In the genomic region with DNA sequence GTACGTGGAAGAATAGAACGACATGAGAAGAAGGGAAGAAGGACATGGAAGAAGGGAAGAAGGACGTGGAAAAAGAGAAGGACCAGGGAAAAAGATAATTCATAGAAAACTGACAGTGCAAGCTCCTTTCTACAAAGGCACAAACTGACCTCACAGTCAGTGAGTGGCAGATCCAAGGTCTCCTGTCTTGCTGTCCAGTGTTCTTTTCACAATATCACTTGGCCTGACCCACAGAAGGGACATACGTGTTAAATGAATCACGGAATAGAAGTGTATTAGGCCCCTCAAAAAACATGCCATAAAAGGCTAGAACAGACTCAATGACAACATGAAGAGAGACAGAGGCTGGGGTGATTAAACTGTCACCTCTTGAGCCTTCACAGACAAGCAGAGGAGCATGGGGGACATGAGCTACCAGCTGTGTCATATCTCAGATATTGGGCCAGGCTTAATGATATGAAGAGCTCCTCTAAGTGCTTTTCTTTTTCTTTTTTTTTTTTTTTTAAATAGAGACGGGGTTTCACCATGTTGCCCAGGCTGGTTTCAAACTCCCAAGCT, we compare ENCODE assay signal across 27 cellular contexts. TPM values are rescaled to one million over a fixed set of nuclear protein-coding genes. Genes with fewer than 3 reads are reported as not detected.
DNase-seq lines count a peak whose midpoint lies in the region; ATAC-seq, FAIRE-seq and TF ChIP-seq lines count a peak whose summit lies in the region.
"Had no signal": no experiment of that assay in that cellular context is flagged by ENCODE, and none has a peak within 500 bp of the region (broad histone marks: within the 10 kb centered on the region; RNA-seq: fewer than 3 reads in every experiment).

No MANE protein-coding gene starts in this region.

- BruUV-seq in GM12878 (replicated peaks; lab: Mats Ljungman, UMichigan) = TSS peak; percentile 0

- intact Hi-C loops in left ventricle myocardium inferior (cut with micrococcal nuclease) = no loop called here
- intact Hi-C loops in left ventricle myocardium superior (cut with micrococcal nuclease) = no loop called here
- intact Hi-C loops in GM12878 (cut with micrococcal nuclease; ENCODE audit: unreplicated experiment) = no loop called here

- H3K9me2 ChIP-seq in hepatocyte (replicated peaks; ENCODE audit: insufficient read depth) = no peaks in the 10 kb centered on the region

- no peak for DNase-seq in left ventricle myocardium inferior
- DNase-seq in left ventricle myocardium superior = no peak
- no peak for DNase-seq in GM12878 (ENCODE audit: low read depth, low spot score)
- peak; percentile 17 for DNase-seq in hepatocyte (ENCODE audit: low spot score)
- DNase-seq in stimulated activated effector memory CD8-positive, alpha-beta T cell treated with anti-CD3 and anti-CD28 coated beads, Interleukin-12 subunit alpha, Interleukin-12 subunit beta, amount 100 ng/mL, for 72 hours (ENCODE audit: low spot score in 2 of 2) = no peak
- no peak for DNase-seq in globus pallidus (ENCODE audit: low spot score)
- DNase-seq in activated T-cell treated with anti-CD3 and anti-CD28 coated beads, Interleukin-2, amount 50 U/mL, for 72 hours = no peak
- DNase-seq in Kasumi-1 (lab: John Stamatoyannopoulos, UW) = no peak
- DNase-seq: BE2C; Caco-2; CD4-positive, alpha-beta memory T cell; DMS 273 treated with DMSO at 0.1 percent for 48 hours; DND-41; H7; MM.1S; NCI-H1048; NCI-H1417 treated with DMSO at 0.1 percent for 48 hours; NCI-H187; NCI-H2107; NCI-H2227 treated with DMSO at 0.1 percent for 48 hours; NCI-H510A treated with DMSO at 0.1 percent for 48 hours; NCI-H774; NK-92 treated with Interleukin-12 subunit alpha and Interleukin-12 subunit beta, amount 100 ng/mL, for 24 hours; SJCRH30 had no signal

- peaks cover 43% of the 10 kb centered on the region for H3K4me1 Mint-ChIP-seq in stimulated activated effector memory CD8-positive, alpha-beta T cell treated with anti-CD3 and anti-CD28 coated beads, Interleukin-12 subunit alpha, Interleukin-12 subunit beta, amount 100 ng/mL, for 72 hours
- peaks cover 29% of the 10 kb centered on the region for H3K4me1 Mint-ChIP-seq in activated T-cell treated with anti-CD3 and anti-CD28 coated beads, Interleukin-2, amount 50 U/mL, for 72 hours (ENCODE audit: low read depth)

- no peak overlapping the region for H3K9ac ChIP-seq in GM12878 (ENCODE audit: control insufficient read depth, insufficient read depth, low read length)

- H3K4me2 ChIP-seq in GM12878 (ENCODE audit: control insufficient read depth, insufficient read depth) = no peak overlapping the region
- H3K4me2 ChIP-seq in hepatocyte = no peak overlapping the region

- H3K27me3 ChIP-seq in left ventricle myocardium inferior (ENCODE audit: low read depth) (no peaks in the 10 kb centered on the region), GM12878 (replicated peaks in 1 of 2; ENCODE audit: control insufficient read depth in 2 of 2, insufficient read depth in 2 of 2, low read length in 1 of 2) (no peaks in the 10 kb centered on the region), hepatocyte (no peaks in the 10 kb centered on the region)
- H3K27me3 ChIP-seq: BE2C, SJCRH30 had no signal

- SMC1A ChIA-PET in GM12878 (lab: Charles Lee; ENCODE audit: uncharacterized antibody, unreplicated experiment) = interaction anchor here (0.6 to 1.4 kb wide), 2 partner anchors 67 to 172 kb away, joined by 3 read pairs; no protein-coding TSS in a partner anchor

- no peak for TF ChIP-seq CTCF in left ventricle myocardium inferior (IDR thresholded peaks at IDR 0.05; ENCODE audit: borderline replicate concordance)
- no peak for TF ChIP-seq CTCF in GM12878 (IDR thresholded peaks at IDR 0.05 in 2 of 3, conservative IDR thresholded peaks at IDR 0.05 in 1 of 3; ENCODE audit: control insufficient read depth in 2 of 3, extremely low read depth in 1 of 3, insufficient read depth in 1 of 3, low read depth in 3 of 3, low read length in 3 of 3)
- TF ChIP-seq CTCF in hepatocyte (IDR thresholded peaks at IDR 0.05; ENCODE audit: poor library complexity) = no peak

- in situ Hi-C loops in GM12878 (cut with MboI) = no loop called here

- CTCF ChIA-PET in GM12878 (lab: Yijun Ruan, JAX) = no interaction called here

- POLR2A ChIA-PET in GM12878 (lab: Charles Lee) = no interaction called here

- RAD21 ChIA-PET in GM12878 (lab: Charles Lee; ENCODE audit: unreplicated experiment) = no interaction called here

- peak overlapping the region; percentile 83 for H3K27ac ChIP-seq in left ventricle myocardium inferior (replicated peaks)
- no peak overlapping the region for H3K27ac ChIP-seq in GM12878 (ENCODE audit: control insufficient read depth, insufficient read depth)
- H3K27ac ChIP-seq in hepatocyte = peak overlapping the region; percentile 40
- H3K27ac ChIP-seq: SJCRH30 had no signal

- no peak overlapping the region for H3K4me3 Mint-ChIP-seq in stimulated activated effector memory CD8-positive, alpha-beta T cell treated with anti-CD3 and anti-CD28 coated beads, Interleukin-12 subunit alpha, Interleukin-12 subunit beta, amount 100 ng/mL, for 72 hours
- no peak overlapping the region for H3K4me3 Mint-ChIP-seq in activated T-cell treated with anti-CD3 and anti-CD28 coated beads, Interleukin-2, amount 50 U/mL, for 72 hours

- TF ChIP-seq EP300 in GM12878 (IDR thresholded peaks at IDR 0.05; ENCODE audit: borderline replicate concordance in 1 of 2, control insufficient read depth in 1 of 2, low read depth in 2 of 2, low read length in 2 of 2) = no peak

- no peak for TF ChIP-seq POLR2A in GM12878 (IDR thresholded peaks at IDR 0.05; ENCODE audit: low read depth, low read length)

- H3K27ac Mint-ChIP-seq in stimulated activated effector memory CD8-positive, alpha-beta T cell treated with anti-CD3 and anti-CD28 coated beads, Interleukin-12 subunit alpha, Interleukin-12 subunit beta, amount 100 ng/mL, for 72 hours = peak overlapping the region; percentile 50
- H3K27ac Mint-ChIP-seq in activated T-cell treated with anti-CD3 and anti-CD28 coated beads, Interleukin-2, amount 50 U/mL, for 72 hours = no peak overlapping the region

- TF ChIP-seq RAD21 in GM12878 (IDR thresholded peaks at IDR 0.05; ENCODE audit: insufficient read depth, low read depth, low read length) = no peak

- no peak overlapping the region for H2AFZ ChIP-seq in GM12878 (ENCODE audit: control insufficient read depth, low read depth, low read length)
- no peak overlapping the region for H2AFZ ChIP-seq in hepatocyte

- no peak overlapping the region for H3K4me3 ChIP-seq in left ventricle myocardium inferior
- no peak overlapping the region for H3K4me3 ChIP-seq in GM12878
- no peak overlapping the region for H3K4me3 ChIP-seq in hepatocyte
- H3K4me3 ChIP-seq: K562, SJCRH30 had no signal

- H3K9me3 Mint-ChIP-seq in stimulated activated effector memory CD8-positive, alpha-beta T cell treated with anti-CD3 and anti-CD28 coated beads, Interleukin-12 subunit alpha, Interleukin-12 subunit beta, amount 100 ng/mL, for 72 hours = no peaks in the 10 kb centered on the region
- H3K9me3 Mint-ChIP-seq in activated T-cell treated with anti-CD3 and anti-CD28 coated beads, Interleukin-2, amount 50 U/mL, for 72 hours = no peaks in the 10 kb centered on the region
- H3K9me3 Mint-ChIP-seq: CD4-positive, alpha-beta memory T cell had no signal

- no peak for FAIRE-seq in GM12878 (lab: Jason Lieb, UNC)
- FAIRE-seq: GM12891, K562 had no signal

- H3K27me3 Mint-ChIP-seq in activated T-cell treated with anti-CD3 and anti-CD28 coated beads, Interleukin-2, amount 50 U/mL, for 72 hours (ENCODE audit: low read depth) = no peaks in the 10 kb centered on the region
- H3K27me3 Mint-ChIP-seq: CD4-positive, alpha-beta memory T cell had no signal

- no peaks in the 10 kb centered on the region for H3K9me3 ChIP-seq in left ventricle myocardium inferior (replicated peaks)
- no peaks in the 10 kb centered on the region for H3K9me3 ChIP-seq in GM12878 (replicated peaks; ENCODE audit: control insufficient read depth, insufficient read depth, low read length)
- H3K9me3 ChIP-seq in hepatocyte (ENCODE audit: low read depth) = no peaks in the 10 kb centered on the region
- H3K9me3 ChIP-seq: BE2C, Caco-2, SJCRH30 had no signal

- H3K79me2 ChIP-seq in GM12878 (ENCODE audit: control insufficient read depth, insufficient read depth, low read length) (peaks cover 22% of the 10 kb centered on the region), hepatocyte (peaks cover 28% of the 10 kb centered on the region)

- ATAC-seq in left ventricle myocardium superior (no peak), GM12878 (no peak)
- no peak for ATAC-seq in stimulated activated effector memory CD8-positive, alpha-beta T cell treated with anti-CD3 and anti-CD28 coated beads, Interleukin-12 subunit alpha, Interleukin-12 subunit beta, amount 100 ng/mL, for 72 hours
- ATAC-seq in activated T-cell treated with anti-CD3 and anti-CD28 coated beads, Interleukin-2, amount 50 U/mL, for 72 hours (replicated peaks in 1 of 2) = no peak
- ATAC-seq: K562, Panc1 had no signal

- H3K4me1 ChIP-seq in left ventricle myocardium inferior = peaks cover 76% of the 10 kb centered on the region
- H3K4me1 ChIP-seq in GM12878 (ENCODE audit: control insufficient read depth, insufficient read depth, low read length) = peaks cover under 1% of the 10 kb centered on the region
- H3K4me1 ChIP-seq in hepatocyte (ENCODE audit: insufficient read depth) = no peaks in the 10 kb centered on the region
- H3K4me1 ChIP-seq: BE2C, Caco-2 had no signal

- WGBS in GM12878 (ENCODE audit: insufficient coverage, insufficient replicate concordance, low lambda C conversion rate, missing lambda C conversion rate) = 86% methylated on average over 6 of the region's 6 CpGs
- WGBS in hepatocyte (ENCODE audit: low lambda C conversion rate, missing lambda C conversion rate) = 66% methylated on average over 6 of the region's 6 CpGs

- H3K36me3 Mint-ChIP-seq in stimulated activated effector memory CD8-positive, alpha-beta T cell treated with anti-CD3 and anti-CD28 coated beads, Interleukin-12 subunit alpha, Interleukin-12 subunit beta, amount 100 ng/mL, for 72 hours = peaks cover 64% of the 10 kb centered on the region
- H3K36me3 Mint-ChIP-seq in activated T-cell treated with anti-CD3 and anti-CD28 coated beads, Interleukin-2, amount 50 U/mL, for 72 hours (ENCODE audit: insufficient read depth in 2 of 2) = peaks cover 0 to 2% of the 10 kb centered on the region in 2 donors

- H3K36me3 ChIP-seq in left ventricle myocardium inferior (peaks cover 39% of the 10 kb centered on the region), GM12878 (ENCODE audit: control insufficient read depth in 2 of 2, insufficient read depth in 2 of 2, low read length in 1 of 2) (peaks cover 4 to 21% of the 10 kb centered on the region in 2 experiments), hepatocyte (replicated peaks; ENCODE audit: insufficient read depth, low read depth) (no peaks in the 10 kb centered on the region)

- H4K20me1 ChIP-seq in GM12878 (ENCODE audit: control insufficient read depth, insufficient read depth) = no peaks in the 10 kb centered on the region
- H4K20me1 ChIP-seq in hepatocyte (ENCODE audit: insufficient read depth, poor library complexity, severe bottlenecking) = no peaks in the 10 kb centered on the region

RNA-seq across cellular contexts. Expression of gene ASCC2, which starts 4.6 kb away (rescaled TPM):
- 34.7 TPM for total RNA-seq in left ventricle myocardium inferior
- 31.5 TPM for total RNA-seq in left ventricle myocardium superior
- total RNA-seq in GM12878 (2013; cell fraction: nucleolus; rRNA removed) = 109 and 129 TPM in 2 replicates
- total RNA-seq in GM12878 (2014; rRNA removed) = 37.4 and 47.0 TPM in 2 replicates
- 38.3 and 39.1 TPM in 2 replicates for total RNA-seq in GM12878 (2014; rRNA removed; fragmentation: Illumina TruSeq; extraction: Trizol)
- total RNA-seq in GM12878 (2021) = 62.1 and 67.9 TPM in 2 replicates
- polyA plus RNA-seq in GM12878 (2011; ENCODE audit: low read depth) = 30.0 TPM
- 27.1 and 53.0 TPM in 2 replicates for polyA plus RNA-seq in GM12878 (2011; rRNA removed)
- polyA plus RNA-seq in GM12878 (2011; cell fraction: cytosol; rRNA removed) = 60.6 and 63.1 TPM in 2 replicates
- polyA plus RNA-seq in GM12878 (2011; cell fraction: nucleus; rRNA removed) = 87.3 and 103 TPM in 2 replicates
- polyA plus RNA-seq in GM12878 (2012) = 42.4 and 48.3 TPM in 2 replicates
- 51.0 and 60.1 TPM in 2 replicates for polyA plus RNA-seq in GM12878 (2014; fragmentation: Illumina TruSeq; extraction: Trizol)
- polyA plus RNA-seq in GM12878 (2014; fragmentation: Nextera tagmentation; extraction: Ambion mirVana) = 1 to 10 TPM; 5.3 to 6.4 TPM
- polyA plus RNA-seq in GM12878 (2014; rRNA removed) = 60.7 and 61.9 TPM in 2 replicates
- polyA plus RNA-seq in GM12878 (2016; fragmentation: Nextera tagmentation; extraction: Ambion mirVana) = 10 to 100 TPM; 89.0 to 91.4 TPM
- polyA minus RNA-seq in GM12878 (2011; rRNA and poly(A)+ RNA removed) = 63.0 and 100 TPM in 2 replicates
- polyA minus RNA-seq in GM12878 (2011; cell fraction: cytosol; rRNA and poly(A)+ RNA removed) = 22.6 and 28.3 TPM in 2 replicates
- polyA minus RNA-seq in GM12878 (2011; cell fraction: nucleus; rRNA and poly(A)+ RNA removed) = 49.1 and 96.4 TPM in 2 replicates
- total RNA-seq in hepatocyte = 25.9 and 26.2 TPM in 2 replicates
- polyA plus RNA-seq in hepatocyte = 54.2 and 54.8 TPM in 2 replicates
- total RNA-seq in activated T-cell treated with anti-CD3 and anti-CD28 coated beads, Interleukin-2, amount 50 U/mL, for 72 hours = 10 to 100 TPM; 77.7 to 81.7 TPM

RNA-seq across cellular contexts. Expression of gene MTMR3, which starts 49.5 kb away (rescaled TPM):
- total RNA-seq in left ventricle myocardium inferior (31.3 TPM), left ventricle myocardium superior (23.6 TPM), GM12878 (2014; rRNA removed) (11.2 and 13.5 TPM in 2 replicates), GM12878 (2014; rRNA removed; fragmentation: Illumina TruSeq; extraction: Trizol) (8.7 and 9.0 TPM in 2 replicates), GM12878 (2021) (17.5 and 23.7 TPM in 2 replicates), hepatocyte (33.4 and 42.7 TPM in 2 replicates)
- 117 and 123 TPM in 2 replicates for total RNA-seq in GM12878 (2013; cell fraction: nucleolus; rRNA removed)
- 7.3 TPM for polyA plus RNA-seq in GM12878 (2011; ENCODE audit: low read depth)
- polyA plus RNA-seq in GM12878 (2011; rRNA removed) (15.6 and 23.6 TPM in 2 replicates), GM12878 (2014; fragmentation: Illumina TruSeq; extraction: Trizol) (9.6 and 14.2 TPM in 2 replicates), GM12878 (2014; fragmentation: Nextera tagmentation; extraction: Ambion mirVana) (1 to 10 TPM; 1.4 to 1.9 TPM), GM12878 (2014; rRNA removed) (13.1 and 13.8 TPM in 2 replicates), GM12878 (2016; fragmentation: Nextera tagmentation; extraction: Ambion mirVana) (1 to 10 TPM; 9.6 to 9.9 TPM), hepatocyte (16.2 and 18.8 TPM in 2 replicates)
- polyA plus RNA-seq in GM12878 (2011; cell fraction: cytosol; rRNA removed) = 16.2 and 19.9 TPM in 2 replicates
- polyA plus RNA-seq in GM12878 (2011; cell fraction: nucleus; rRNA removed) = 99.0 and 124 TPM in 2 replicates
- polyA plus RNA-seq in GM12878 (2012) = 11.0 and 11.9 TPM in 2 replicates
- polyA minus RNA-seq in GM12878 (2011; rRNA and poly(A)+ RNA removed) = 37.7 and 44.5 TPM in 2 replicates
- 9.6 and 12.4 TPM in 2 replicates for polyA minus RNA-seq in GM12878 (2011; cell fraction: cytosol; rRNA and poly(A)+ RNA removed)
- 22.4 and 46.2 TPM in 2 replicates for polyA minus RNA-seq in GM12878 (2011; cell fraction: nucleus; rRNA and poly(A)+ RNA removed)
- total RNA-seq in activated T-cell treated with anti-CD3 and anti-CD28 coated beads, Interleukin-2, amount 50 U/mL, for 72 hours = 10 to 100 TPM; 37.8 to 40.7 TPM
